In genomic region chr2:169767243-169767888, GRCh38 we compare ENCODE assay signal across 1 cellular context.
TF ChIP-seq lines count a peak whose summit lies in the region.

No MANE protein-coding gene starts in this region.

TF ChIP-seq in HCT116, 20 proteins besides CTCF, POLR2A, EP300 and RAD21 (continued from another document):
- TF ChIP-seq, protein P1, sequence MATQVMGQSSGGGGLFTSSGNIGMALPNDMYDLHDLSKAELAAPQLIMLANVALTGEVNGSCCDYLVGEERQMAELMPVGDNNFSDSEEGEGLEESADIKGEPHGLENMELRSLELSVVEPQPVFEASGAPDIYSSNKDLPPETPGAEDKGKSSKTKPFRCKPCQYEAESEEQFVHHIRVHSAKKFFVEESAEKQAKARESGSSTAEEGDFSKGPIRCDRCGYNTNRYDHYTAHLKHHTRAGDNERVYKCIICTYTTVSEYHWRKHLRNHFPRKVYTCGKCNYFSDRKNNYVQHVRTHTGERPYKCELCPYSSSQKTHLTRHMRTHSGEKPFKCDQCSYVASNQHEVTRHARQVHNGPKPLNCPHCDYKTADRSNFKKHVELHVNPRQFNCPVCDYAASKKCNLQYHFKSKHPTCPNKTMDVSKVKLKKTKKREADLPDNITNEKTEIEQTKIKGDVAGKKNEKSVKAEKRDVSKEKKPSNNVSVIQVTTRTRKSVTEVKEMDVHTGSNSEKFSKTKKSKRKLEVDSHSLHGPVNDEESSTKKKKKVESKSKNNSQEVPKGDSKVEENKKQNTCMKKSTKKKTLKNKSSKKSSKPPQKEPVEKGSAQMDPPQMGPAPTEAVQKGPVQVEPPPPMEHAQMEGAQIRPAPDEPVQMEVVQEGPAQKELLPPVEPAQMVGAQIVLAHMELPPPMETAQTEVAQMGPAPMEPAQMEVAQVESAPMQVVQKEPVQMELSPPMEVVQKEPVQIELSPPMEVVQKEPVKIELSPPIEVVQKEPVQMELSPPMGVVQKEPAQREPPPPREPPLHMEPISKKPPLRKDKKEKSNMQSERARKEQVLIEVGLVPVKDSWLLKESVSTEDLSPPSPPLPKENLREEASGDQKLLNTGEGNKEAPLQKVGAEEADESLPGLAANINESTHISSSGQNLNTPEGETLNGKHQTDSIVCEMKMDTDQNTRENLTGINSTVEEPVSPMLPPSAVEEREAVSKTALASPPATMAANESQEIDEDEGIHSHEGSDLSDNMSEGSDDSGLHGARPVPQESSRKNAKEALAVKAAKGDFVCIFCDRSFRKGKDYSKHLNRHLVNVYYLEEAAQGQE (IDR thresholded peaks at IDR 0.05; ENCODE audit: low read depth) = no peak
- TF ChIP-seq EZH2 (IDR thresholded peaks at IDR 0.05) (no peak), FOSL1 (IDR thresholded peaks at IDR 0.05; ENCODE audit: low read depth) (no peak), JUND (IDR thresholded peaks at IDR 0.05) (no peak), SRF (IDR thresholded peaks at IDR 0.05; ENCODE audit: low read depth) (no peak), ZFX (IDR thresholded peaks at IDR 0.05) (no peak), ZBTB33 (IDR thresholded peaks at IDR 0.05; ENCODE audit: extremely low read depth, insufficient replicate concordance, low read length) (no peak), EGR1 (IDR thresholded peaks at IDR 0.05; ENCODE audit: low read depth) (no peak), SIN3A (IDR thresholded peaks at IDR 0.05; ENCODE audit: low read depth) (no peak), CEBPB (IDR thresholded peaks at IDR 0.05; ENCODE audit: low read depth) (no peak), ELF1 (IDR thresholded peaks at IDR 0.05; ENCODE audit: borderline replicate concordance, low read depth) (no peak), EZH2phosphoT487 (IDR thresholded peaks at IDR 0.05; ENCODE audit: borderline replicate concordance) (no peak), CBX3 (IDR thresholded peaks at IDR 0.05; ENCODE audit: low read depth) (no peak)
